Comparison of ENCODE assay signal across 2 cellular contexts in the genomic region with DNA sequence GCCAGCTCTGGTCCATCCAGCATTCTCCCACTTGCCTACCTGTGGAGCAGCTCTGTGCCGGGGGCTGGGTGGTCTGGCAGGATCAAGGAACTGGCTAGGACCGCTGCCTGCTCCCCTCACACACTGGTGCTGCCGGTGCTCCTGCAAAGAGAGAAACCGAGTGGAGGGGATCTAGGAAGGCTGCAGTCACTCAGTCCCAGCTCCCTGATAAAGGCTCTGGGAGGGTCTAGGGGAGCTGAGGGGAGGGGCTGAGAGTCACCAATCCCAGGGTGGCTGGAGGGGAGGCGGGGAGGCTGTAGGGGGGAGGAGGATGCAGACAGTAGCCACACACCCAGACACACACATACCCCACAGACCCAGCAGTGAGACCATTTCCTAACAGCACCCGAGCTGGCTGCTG.
TF ChIP-seq lines count a peak whose summit lies in the region.

A gene (minus strand): TSS at position 182 of the 400 bp plus-strand sequence. CDS start 732 bp downstream, outside the sequence.

TF ChIP-seq in HepG2, 621 proteins besides CTCF, POLR2A, EP300 and RAD21:
- TF ChIP-seq ZFP36L1 (CRISPR knock-in tag; IDR thresholded peaks at IDR 0.05): no peak
- 0 out of 2 replicates have a peak, but pooled peaks have one; percentile 35 for TF ChIP-seq ZNF292 (CRISPR knock-in tag; IDR thresholded peaks at IDR 0.05; ENCODE audit: borderline replicate concordance, low read depth)

TF ChIP-seq in WTC11, 78 proteins besides CTCF, POLR2A, EP300 and RAD21:
- TF ChIP-seq, protein P1, sequence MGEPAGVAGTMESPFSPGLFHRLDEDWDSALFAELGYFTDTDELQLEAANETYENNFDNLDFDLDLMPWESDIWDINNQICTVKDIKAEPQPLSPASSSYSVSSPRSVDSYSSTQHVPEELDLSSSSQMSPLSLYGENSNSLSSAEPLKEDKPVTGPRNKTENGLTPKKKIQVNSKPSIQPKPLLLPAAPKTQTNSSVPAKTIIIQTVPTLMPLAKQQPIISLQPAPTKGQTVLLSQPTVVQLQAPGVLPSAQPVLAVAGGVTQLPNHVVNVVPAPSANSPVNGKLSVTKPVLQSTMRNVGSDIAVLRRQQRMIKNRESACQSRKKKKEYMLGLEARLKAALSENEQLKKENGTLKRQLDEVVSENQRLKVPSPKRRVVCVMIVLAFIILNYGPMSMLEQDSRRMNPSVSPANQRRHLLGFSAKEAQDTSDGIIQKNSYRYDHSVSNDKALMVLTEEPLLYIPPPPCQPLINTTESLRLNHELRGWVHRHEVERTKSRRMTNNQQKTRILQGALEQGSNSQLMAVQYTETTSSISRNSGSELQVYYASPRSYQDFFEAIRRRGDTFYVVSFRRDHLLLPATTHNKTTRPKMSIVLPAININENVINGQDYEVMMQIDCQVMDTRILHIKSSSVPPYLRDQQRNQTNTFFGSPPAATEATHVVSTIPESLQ (CRISPR knock-in tag; IDR thresholded peaks at IDR 0.05): no peak
- TF ChIP-seq, protein P2, sequence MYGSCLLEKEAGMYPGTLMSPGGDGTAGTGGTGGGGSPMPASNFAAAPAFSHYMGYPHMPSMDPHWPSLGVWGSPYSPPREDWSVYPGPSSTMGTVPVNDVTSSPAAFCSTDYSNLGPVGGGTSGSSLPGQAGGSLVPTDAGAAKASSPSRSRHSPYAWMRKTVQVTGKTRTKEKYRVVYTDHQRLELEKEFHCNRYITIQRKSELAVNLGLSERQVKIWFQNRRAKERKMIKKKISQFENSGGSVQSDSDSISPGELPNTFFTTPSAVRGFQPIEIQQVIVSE (CRISPR knock-in tag; IDR thresholded peaks at IDR 0.05; ENCODE audit: borderline replicate concordance): no peak
- TF ChIP-seq, protein P3, sequence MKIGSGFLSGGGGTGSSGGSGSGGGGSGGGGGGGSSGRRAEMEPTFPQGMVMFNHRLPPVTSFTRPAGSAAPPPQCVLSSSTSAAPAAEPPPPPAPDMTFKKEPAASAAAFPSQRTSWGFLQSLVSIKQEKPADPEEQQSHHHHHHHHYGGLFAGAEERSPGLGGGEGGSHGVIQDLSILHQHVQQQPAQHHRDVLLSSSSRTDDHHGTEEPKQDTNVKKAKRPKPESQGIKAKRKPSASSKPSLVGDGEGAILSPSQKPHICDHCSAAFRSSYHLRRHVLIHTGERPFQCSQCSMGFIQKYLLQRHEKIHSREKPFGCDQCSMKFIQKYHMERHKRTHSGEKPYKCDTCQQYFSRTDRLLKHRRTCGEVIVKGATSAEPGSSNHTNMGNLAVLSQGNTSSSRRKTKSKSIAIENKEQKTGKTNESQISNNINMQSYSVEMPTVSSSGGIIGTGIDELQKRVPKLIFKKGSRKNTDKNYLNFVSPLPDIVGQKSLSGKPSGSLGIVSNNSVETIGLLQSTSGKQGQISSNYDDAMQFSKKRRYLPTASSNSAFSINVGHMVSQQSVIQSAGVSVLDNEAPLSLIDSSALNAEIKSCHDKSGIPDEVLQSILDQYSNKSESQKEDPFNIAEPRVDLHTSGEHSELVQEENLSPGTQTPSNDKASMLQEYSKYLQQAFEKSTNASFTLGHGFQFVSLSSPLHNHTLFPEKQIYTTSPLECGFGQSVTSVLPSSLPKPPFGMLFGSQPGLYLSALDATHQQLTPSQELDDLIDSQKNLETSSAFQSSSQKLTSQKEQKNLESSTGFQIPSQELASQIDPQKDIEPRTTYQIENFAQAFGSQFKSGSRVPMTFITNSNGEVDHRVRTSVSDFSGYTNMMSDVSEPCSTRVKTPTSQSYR (CRISPR knock-in tag; IDR thresholded peaks at IDR 0.05): no peak
- TF ChIP-seq, protein P4, sequence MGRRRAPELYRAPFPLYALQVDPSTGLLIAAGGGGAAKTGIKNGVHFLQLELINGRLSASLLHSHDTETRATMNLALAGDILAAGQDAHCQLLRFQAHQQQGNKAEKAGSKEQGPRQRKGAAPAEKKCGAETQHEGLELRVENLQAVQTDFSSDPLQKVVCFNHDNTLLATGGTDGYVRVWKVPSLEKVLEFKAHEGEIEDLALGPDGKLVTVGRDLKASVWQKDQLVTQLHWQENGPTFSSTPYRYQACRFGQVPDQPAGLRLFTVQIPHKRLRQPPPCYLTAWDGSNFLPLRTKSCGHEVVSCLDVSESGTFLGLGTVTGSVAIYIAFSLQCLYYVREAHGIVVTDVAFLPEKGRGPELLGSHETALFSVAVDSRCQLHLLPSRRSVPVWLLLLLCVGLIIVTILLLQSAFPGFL (CRISPR knock-in tag; IDR thresholded peaks at IDR 0.05; ENCODE audit: borderline replicate concordance): no peak
- TF ChIP-seq, protein P5, sequence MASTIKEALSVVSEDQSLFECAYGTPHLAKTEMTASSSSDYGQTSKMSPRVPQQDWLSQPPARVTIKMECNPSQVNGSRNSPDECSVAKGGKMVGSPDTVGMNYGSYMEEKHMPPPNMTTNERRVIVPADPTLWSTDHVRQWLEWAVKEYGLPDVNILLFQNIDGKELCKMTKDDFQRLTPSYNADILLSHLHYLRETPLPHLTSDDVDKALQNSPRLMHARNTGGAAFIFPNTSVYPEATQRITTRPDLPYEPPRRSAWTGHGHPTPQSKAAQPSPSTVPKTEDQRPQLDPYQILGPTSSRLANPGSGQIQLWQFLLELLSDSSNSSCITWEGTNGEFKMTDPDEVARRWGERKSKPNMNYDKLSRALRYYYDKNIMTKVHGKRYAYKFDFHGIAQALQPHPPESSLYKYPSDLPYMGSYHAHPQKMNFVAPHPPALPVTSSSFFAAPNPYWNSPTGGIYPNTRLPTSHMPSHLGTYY (CRISPR knock-in tag; IDR thresholded peaks at IDR 0.05): no peak
- TF ChIP-seq, protein P6, sequence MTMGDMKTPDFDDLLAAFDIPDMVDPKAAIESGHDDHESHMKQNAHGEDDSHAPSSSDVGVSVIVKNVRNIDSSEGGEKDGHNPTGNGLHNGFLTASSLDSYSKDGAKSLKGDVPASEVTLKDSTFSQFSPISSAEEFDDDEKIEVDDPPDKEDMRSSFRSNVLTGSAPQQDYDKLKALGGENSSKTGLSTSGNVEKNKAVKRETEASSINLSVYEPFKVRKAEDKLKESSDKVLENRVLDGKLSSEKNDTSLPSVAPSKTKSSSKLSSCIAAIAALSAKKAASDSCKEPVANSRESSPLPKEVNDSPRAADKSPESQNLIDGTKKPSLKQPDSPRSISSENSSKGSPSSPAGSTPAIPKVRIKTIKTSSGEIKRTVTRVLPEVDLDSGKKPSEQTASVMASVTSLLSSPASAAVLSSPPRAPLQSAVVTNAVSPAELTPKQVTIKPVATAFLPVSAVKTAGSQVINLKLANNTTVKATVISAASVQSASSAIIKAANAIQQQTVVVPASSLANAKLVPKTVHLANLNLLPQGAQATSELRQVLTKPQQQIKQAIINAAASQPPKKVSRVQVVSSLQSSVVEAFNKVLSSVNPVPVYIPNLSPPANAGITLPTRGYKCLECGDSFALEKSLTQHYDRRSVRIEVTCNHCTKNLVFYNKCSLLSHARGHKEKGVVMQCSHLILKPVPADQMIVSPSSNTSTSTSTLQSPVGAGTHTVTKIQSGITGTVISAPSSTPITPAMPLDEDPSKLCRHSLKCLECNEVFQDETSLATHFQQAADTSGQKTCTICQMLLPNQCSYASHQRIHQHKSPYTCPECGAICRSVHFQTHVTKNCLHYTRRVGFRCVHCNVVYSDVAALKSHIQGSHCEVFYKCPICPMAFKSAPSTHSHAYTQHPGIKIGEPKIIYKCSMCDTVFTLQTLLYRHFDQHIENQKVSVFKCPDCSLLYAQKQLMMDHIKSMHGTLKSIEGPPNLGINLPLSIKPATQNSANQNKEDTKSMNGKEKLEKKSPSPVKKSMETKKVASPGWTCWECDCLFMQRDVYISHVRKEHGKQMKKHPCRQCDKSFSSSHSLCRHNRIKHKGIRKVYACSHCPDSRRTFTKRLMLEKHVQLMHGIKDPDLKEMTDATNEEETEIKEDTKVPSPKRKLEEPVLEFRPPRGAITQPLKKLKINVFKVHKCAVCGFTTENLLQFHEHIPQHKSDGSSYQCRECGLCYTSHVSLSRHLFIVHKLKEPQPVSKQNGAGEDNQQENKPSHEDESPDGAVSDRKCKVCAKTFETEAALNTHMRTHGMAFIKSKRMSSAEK (CRISPR knock-in tag; IDR thresholded peaks at IDR 0.05; ENCODE audit: borderline replicate concordance): no peak
- TF ChIP-seq, protein P7, sequence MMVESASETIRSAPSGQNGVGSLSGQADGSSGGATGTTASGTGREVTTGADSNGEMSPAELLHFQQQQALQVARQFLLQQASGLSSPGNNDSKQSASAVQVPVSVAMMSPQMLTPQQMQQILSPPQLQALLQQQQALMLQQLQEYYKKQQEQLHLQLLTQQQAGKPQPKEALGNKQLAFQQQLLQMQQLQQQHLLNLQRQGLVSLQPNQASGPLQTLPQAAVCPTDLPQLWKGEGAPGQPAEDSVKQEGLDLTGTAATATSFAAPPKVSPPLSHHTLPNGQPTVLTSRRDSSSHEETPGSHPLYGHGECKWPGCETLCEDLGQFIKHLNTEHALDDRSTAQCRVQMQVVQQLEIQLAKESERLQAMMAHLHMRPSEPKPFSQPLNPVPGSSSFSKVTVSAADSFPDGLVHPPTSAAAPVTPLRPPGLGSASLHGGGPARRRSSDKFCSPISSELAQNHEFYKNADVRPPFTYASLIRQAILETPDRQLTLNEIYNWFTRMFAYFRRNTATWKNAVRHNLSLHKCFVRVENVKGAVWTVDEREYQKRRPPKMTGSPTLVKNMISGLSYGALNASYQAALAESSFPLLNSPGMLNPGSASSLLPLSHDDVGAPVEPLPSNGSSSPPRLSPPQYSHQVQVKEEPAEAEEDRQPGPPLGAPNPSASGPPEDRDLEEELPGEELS (CRISPR knock-in tag; IDR thresholded peaks at IDR 0.05): no peak
- TF ChIP-seq NFATC4 (CRISPR knock-in tag; IDR thresholded peaks at IDR 0.05): no peak
- TF ChIP-seq, protein P8, sequence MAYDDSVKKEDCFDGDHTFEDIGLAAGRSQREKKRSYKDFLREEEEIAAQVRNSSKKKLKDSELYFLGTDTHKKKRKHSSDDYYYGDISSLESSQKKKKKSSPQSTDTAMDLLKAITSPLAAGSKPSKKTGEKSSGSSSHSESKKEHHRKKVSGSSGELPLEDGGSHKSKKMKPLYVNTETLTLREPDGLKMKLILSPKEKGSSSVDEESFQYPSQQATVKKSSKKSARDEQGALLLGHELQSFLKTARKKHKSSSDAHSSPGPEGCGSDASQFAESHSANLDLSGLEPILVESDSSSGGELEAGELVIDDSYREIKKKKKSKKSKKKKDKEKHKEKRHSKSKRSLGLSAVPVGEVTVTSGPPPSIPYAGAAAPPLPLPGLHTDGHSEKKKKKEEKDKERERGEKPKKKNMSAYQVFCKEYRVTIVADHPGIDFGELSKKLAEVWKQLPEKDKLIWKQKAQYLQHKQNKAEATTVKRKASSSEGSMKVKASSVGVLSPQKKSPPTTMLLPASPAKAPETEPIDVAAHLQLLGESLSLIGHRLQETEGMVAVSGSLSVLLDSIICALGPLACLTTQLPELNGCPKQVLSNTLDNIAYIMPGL (CRISPR knock-in tag; IDR thresholded peaks at IDR 0.05): no peak
- TF ChIP-seq MYBL2 (CRISPR knock-in tag; IDR thresholded peaks at IDR 0.05): no peak
- TF ChIP-seq, protein P9, sequence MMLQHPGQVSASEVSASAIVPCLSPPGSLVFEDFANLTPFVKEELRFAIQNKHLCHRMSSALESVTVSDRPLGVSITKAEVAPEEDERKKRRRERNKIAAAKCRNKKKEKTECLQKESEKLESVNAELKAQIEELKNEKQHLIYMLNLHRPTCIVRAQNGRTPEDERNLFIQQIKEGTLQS (CRISPR knock-in tag; conservative IDR thresholded peaks at IDR 0.05): no peak
- TF ChIP-seq TEAD1 (CRISPR knock-in tag; IDR thresholded peaks at IDR 0.05): no peak
- no peak for TF ChIP-seq TEAD4 (CRISPR knock-in tag; IDR thresholded peaks at IDR 0.05)
- TF ChIP-seq ZNF232 (CRISPR knock-in tag; IDR thresholded peaks at IDR 0.05): no peak
- TF ChIP-seq ELF4 (CRISPR knock-in tag; IDR thresholded peaks at IDR 0.05; ENCODE audit: low read depth): no peak
